In the genomic region with DNA sequence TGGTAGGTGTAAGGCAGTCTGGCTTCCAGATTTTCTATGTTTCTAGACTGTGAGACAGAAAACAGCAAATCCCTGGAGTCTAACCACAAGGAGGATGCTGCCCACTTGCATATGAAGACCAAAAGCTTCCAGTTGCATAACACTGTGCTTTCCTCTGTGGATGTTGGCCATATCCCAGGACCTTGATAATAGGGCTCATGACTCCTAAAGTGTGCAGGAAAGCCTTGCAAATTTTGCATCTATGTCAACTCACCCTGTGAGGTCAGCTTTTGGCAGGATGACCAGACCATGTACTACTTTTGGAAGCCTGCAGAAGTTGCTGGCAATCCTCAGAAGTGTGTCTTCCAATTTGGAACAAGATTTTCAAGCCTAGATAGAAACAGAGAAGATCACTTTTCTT, we compare ENCODE assay signal across 13 cellular contexts.
DNase-seq lines count a peak whose midpoint lies in the region; ATAC-seq and TF ChIP-seq lines count a peak whose summit lies in the region.
"Had no signal": no experiment of that assay in that cellular context is flagged by ENCODE, and none has a peak within 500 bp of the region (broad histone marks: within the 10 kb centered on the region; RNA-seq: fewer than 3 reads in every experiment).

No MANE protein-coding gene starts in this region.

- TF ChIP-seq CTCF in RWPE2 (IDR thresholded peaks at IDR 0.05; ENCODE audit: poor library complexity, severe bottlenecking) (no peak), fibroblast of the aortic adventitia (IDR thresholded peaks at IDR 0.05; ENCODE audit: insufficient read depth, low read length) (peak; percentile 8), omental fat pad (IDR thresholded peaks at IDR 0.05) (no peak)

- H3K4me1 ChIP-seq in RWPE2 (ENCODE audit: insufficient read depth, poor library complexity, severe bottlenecking): peaks cover 18% of the 10 kb centered on the region
- H3K4me1 ChIP-seq: vagina had no signal

- H3K4me3 ChIP-seq in RWPE2 (ENCODE audit: severe bottlenecking) (no peak overlapping the region), fibroblast of the aortic adventitia (ENCODE audit: low read depth, low read length) (no peak overlapping the region)
- H3K4me3 ChIP-seq: vagina had no signal

- no peaks in the 10 kb centered on the region for H3K9me3 ChIP-seq in RWPE2 (ENCODE audit: severe bottlenecking)
- H3K9me3 ChIP-seq: vagina had no signal

- H3K27me3 ChIP-seq in RWPE2 (ENCODE audit: insufficient read depth, poor library complexity, severe bottlenecking): no peaks in the 10 kb centered on the region
- H3K27me3 ChIP-seq: vagina had no signal

- no peaks in the 10 kb centered on the region for H3K36me3 ChIP-seq in RWPE2 (ENCODE audit: low read depth)
- H3K36me3 ChIP-seq: vagina had no signal

- H3K27ac ChIP-seq in RWPE2 (ENCODE audit: poor library complexity, severe bottlenecking): no peak overlapping the region
- H3K27ac ChIP-seq: vagina had no signal

- ATAC-seq in RWPE2 (ENCODE audit: low read depth) (peak; percentile 37), omental fat pad (ENCODE audit: low FRiP score) (peak; percentile 98), GM19452 (IDR thresholded peaks at IDR 0.05; ENCODE audit: unreplicated experiment) (no peak), GM19324 (IDR thresholded peaks at IDR 0.05; ENCODE audit: low FRiP score, unreplicated experiment) (no peak)

- peak; percentile 87 for DNase-seq in AG08395 (ENCODE audit: low spot score)
- no peak for DNase-seq in RWPE2 (ENCODE audit: low spot score)
- peak; percentile 100 for DNase-seq in fibroblast of the aortic adventitia (ENCODE audit: low read depth)
- DNase-seq in omental fat pad (ENCODE audit: low spot score): peak; percentile 60
- no peak for DNase-seq in NCI-H1092 treated with DMSO at 0.1 percent for 48 hours (lab: John Stamatoyannopoulos, UW)
- DNase-seq in NK-92 treated with Interleukin-12 subunit alpha and Interleukin-12 subunit beta, amount 100 ng/mL, for 24 hours (lab: John Stamatoyannopoulos, UW): no peak
- DNase-seq: CD4-positive, CD25-positive, alpha-beta regulatory T cell; endodermal cell; H9; NCI-H2107 had no signal

Comparison
In these comparisons a context has a peak if more than half of its experiments do, and no peak if none do; other contexts are left out.
1. DNase-seq: peak in AG08395 (single experiment), fibroblast of the aortic adventitia (single experiment) and omental fat pad (single experiment); none in RWPE2 (single experiment), NCI-H1092 treated with DMSO at 0.1 percent for 48 hours (single experiment) and NK-92 treated with Interleukin-12 subunit alpha and Interleukin-12 subunit beta, amount 100 ng/mL, for 24 hours (single experiment).
2. ATAC-seq: peak in RWPE2 (single experiment) and omental fat pad (single experiment); none in GM19452 (single experiment) and GM19324 (single experiment).